Comparison of ENCODE assay signal across 28 cellular contexts in genomic region chrX:106468433-106468832, GRCh38.
"Had no signal": no experiment of that assay in that cellular context is flagged by ENCODE, and none has a peak within 500 bp of the region (broad histone marks: within the 10 kb centered on the region; RNA-seq: fewer than 3 reads in every experiment).

No MANE protein-coding gene starts in this region.

- H3K9me3 Mint-ChIP-seq: natural killer cell; stimulated activated memory B cell treated with anti-CD40 and anti-IgM and Interleukin-4, amounts not matched to agents 10 μg/mL and 1 μg/mL and 100 μg/mL, for 72 hours; stimulated activated naive CD8-positive, alpha-beta T cell treated with anti-CD3 and anti-CD28 coated beads, Interleukin-15, amount 100 ng/mL, for 72 hours; type B pancreatic cell had no signal

- H3K27ac Mint-ChIP-seq: naive thymus-derived CD4-positive, alpha-beta T cell; natural killer cell; nephron; progenitor cell of endocrine pancreas; stimulated activated memory B cell treated with anti-CD40 and anti-IgM and Interleukin-4, amounts not matched to agents 10 μg/mL and 1 μg/mL and 100 μg/mL, for 72 hours; type B pancreatic cell had no signal

- H3K27me3 ChIP-seq: ovary, right lobe of liver, suprapubic skin, testis, tibial artery, transverse colon, upper lobe of right lung had no signal

- DNase-seq: naive thymus-derived CD4-positive, alpha-beta T cell; natural killer cell; occipital lobe; ovary; sigmoid colon; small intestine; stimulated activated CD4-positive, alpha-beta T cell treated with anti-CD3 and anti-CD28 coated beads, Interleukin-12 subunit alpha, Interleukin-12 subunit beta, amount 100 ng/mL, for 4 hours; stimulated activated CD4-positive, alpha-beta T cell treated with anti-CD3 and anti-CD28 coated beads, Interleukin-1b, Interleukin-23, amount 100 ng/mL, for 48 hours; stimulated activated CD4-positive, alpha-beta T cell treated with anti-CD3 and anti-CD28 coated beads, Interleukin-4, amount 100 ng/mL, for 1 hour; stimulated activated CD4-positive, alpha-beta T cell treated with anti-CD3 and anti-CD28 coated beads, Interleukin-4, amount 100 ng/mL, for 4 hours; stimulated activated CD8-positive, alpha-beta memory T cell treated with anti-CD3 and anti-CD28 coated beads, Interleukin-4, amount 100 ng/mL, for 48 hours; stimulated activated naive CD4-positive, alpha-beta T cell; stimulated activated naive CD8-positive, alpha-beta T cell treated with anti-CD3 and anti-CD28 coated beads, Interleukin-15, amount 100 ng/mL, for 72 hours; stimulated activated naive CD8-positive, alpha-beta T cell treated with anti-CD3 and anti-CD28 coated beads, Interleukin-15, Interleukin-2, amounts not matched to agents 100 U/mL and 50 U/mL, for 24 hours; substantia nigra; testis; tibial artery; transverse colon; upper lobe of right lung; uterus had no signal

- H3K4me3 ChIP-seq: ovary, psoas muscle, right lobe of liver, sigmoid colon, suprapubic skin, testis, tibial artery, transverse colon, upper lobe of right lung, uterus had no signal

- H3K9me3 ChIP-seq: ovary, psoas muscle, right lobe of liver, sigmoid colon, suprapubic skin, testis, tibial artery, transverse colon, upper lobe of right lung, uterus had no signal

- H3K27ac ChIP-seq: ovary, parathyroid adenoma, psoas muscle, right lobe of liver, sigmoid colon, suprapubic skin, testis, tibial artery, transverse colon, upper lobe of right lung, uterus had no signal

- H3K36me3 Mint-ChIP-seq: naive thymus-derived CD4-positive, alpha-beta T cell; natural killer cell; stimulated activated memory B cell treated with anti-CD40 and anti-IgM and Interleukin-4, amounts not matched to agents 10 μg/mL and 1 μg/mL and 100 μg/mL, for 72 hours; type B pancreatic cell had no signal

- H3K4me3 Mint-ChIP-seq: naive thymus-derived CD4-positive, alpha-beta T cell; natural killer cell; nephron; stimulated activated memory B cell treated with anti-CD40 and anti-IgM and Interleukin-4, amounts not matched to agents 10 μg/mL and 1 μg/mL and 100 μg/mL, for 72 hours; stimulated activated naive CD8-positive, alpha-beta T cell treated with anti-CD3 and anti-CD28 coated beads, Interleukin-15, amount 100 ng/mL, for 72 hours; type B pancreatic cell had no signal

- H3K4me1 Mint-ChIP-seq: naive thymus-derived CD4-positive, alpha-beta T cell; natural killer cell; nephron; stimulated activated memory B cell treated with anti-CD40 and anti-IgM and Interleukin-4, amounts not matched to agents 10 μg/mL and 1 μg/mL and 100 μg/mL, for 72 hours; stimulated activated naive CD8-positive, alpha-beta T cell treated with anti-CD3 and anti-CD28 coated beads, Interleukin-15, amount 100 ng/mL, for 72 hours had no signal

- H3K36me3 ChIP-seq: ovary, right lobe of liver, sigmoid colon, suprapubic skin, tibial artery, transverse colon, upper lobe of right lung, uterus had no signal

- H3K4me1 ChIP-seq: parathyroid adenoma, psoas muscle, right lobe of liver, sigmoid colon, suprapubic skin, testis, tibial artery, transverse colon, upper lobe of right lung, uterus had no signal

- H3K27me3 Mint-ChIP-seq: progenitor cell of endocrine pancreas, type B pancreatic cell had no signal
